13 cellular contexts compared by ENCODE assay signal in genomic region chr1:54279457-54279856, GRCh38.
DNase-seq lines count a peak whose midpoint lies in the region; ATAC-seq and TF ChIP-seq lines count a peak whose summit lies in the region.
"Had no signal": no experiment of that assay in that cellular context is flagged by ENCODE, and none has a peak within 500 bp of the region (broad histone marks: within the 10 kb centered on the region; RNA-seq: fewer than 3 reads in every experiment).

No MANE protein-coding gene starts in this region.

- H3K4me1 Mint-ChIP-seq in CD4-positive, alpha-beta T cell (ENCODE audit: low read depth): peaks cover 80% of the 10 kb centered on the region
- H3K4me1 Mint-ChIP-seq in activated T-helper 1 cell treated with anti-CD3 and anti-CD28 coated beads, Interleukin-12 subunit alpha, Interleukin-12 subunit beta, Interleukin-2, Interleukin-4 antibody, amounts not matched to agents 30 ng/mL and 10 ng/mL and 1 ng/mL, durations not matched to agents 14 hours and 24 hours and 36 hours (ENCODE audit: low read depth): peaks cover 83% of the 10 kb centered on the region
- peaks cover 56% of the 10 kb centered on the region for H3K4me1 Mint-ChIP-seq in glutamatergic neuron (ENCODE audit: low read depth, unreplicated experiment)

- no peak overlapping the region for H2AFZ ChIP-seq in PC-3 (ENCODE audit: low read length)

- no TSS peak for BruUV-seq in PC-3 (replicated peaks; lab: Mats Ljungman, UMichigan)

- no peaks in the 10 kb centered on the region for H3F3A ChIP-seq in PC-3 (ENCODE audit: low read length, unreplicated experiment)

- no peaks in the 10 kb centered on the region for H3K9me3 Mint-ChIP-seq in CD4-positive, alpha-beta T cell
- H3K9me3 Mint-ChIP-seq in activated T-helper 1 cell treated with anti-CD3 and anti-CD28 coated beads, Interleukin-12 subunit alpha, Interleukin-12 subunit beta, Interleukin-2, Interleukin-4 antibody, amounts not matched to agents 30 ng/mL and 10 ng/mL and 1 ng/mL, durations not matched to agents 14 hours and 24 hours and 36 hours: no peaks in the 10 kb centered on the region
- peaks cover 62% of the 10 kb centered on the region for H3K9me3 Mint-ChIP-seq in glutamatergic neuron (ENCODE audit: unreplicated experiment)
- H3K9me3 Mint-ChIP-seq: neural crest cell had no signal

- TF ChIP-seq CTCF in CD4-positive, alpha-beta T cell (IDR thresholded peaks at IDR 0.05): no peak
- no peak for TF ChIP-seq CTCF in glutamatergic neuron (IDR thresholded peaks at IDR 0.05; ENCODE audit: partially characterized antibody, unreplicated experiment)
- TF ChIP-seq CTCF in PC-3 (conservative IDR thresholded peaks at IDR 0.05; ENCODE audit: low read depth, low read length): no peak

- H3K79me2 ChIP-seq in PC-3 (ENCODE audit: low read length): no peaks in the 10 kb centered on the region

- H3K36me3 ChIP-seq in skeletal muscle tissue (ENCODE audit: control insufficient read depth in 3 of 3, insufficient read depth in 3 of 3, low read length in 3 of 3) (peaks cover 8 to 13% (median 9%) of the 10 kb centered on the region in 3 donors), PC-3 (ENCODE audit: low read depth, low read length) (no peaks in the 10 kb centered on the region)

- H3K27me3 ChIP-seq in CD4-positive, alpha-beta T cell (ENCODE audit: control insufficient read depth, insufficient read depth, low read length): no peaks in the 10 kb centered on the region
- H3K27me3 ChIP-seq in skeletal muscle tissue (ENCODE audit: control insufficient read depth in 3 of 3, insufficient read depth in 3 of 3, low read length in 3 of 3) (no peaks in the 10 kb centered on the region), PC-3 (ENCODE audit: low read length) (no peaks in the 10 kb centered on the region)

- peaks cover 20% of the 10 kb centered on the region for H3K36me3 Mint-ChIP-seq in CD4-positive, alpha-beta T cell (ENCODE audit: low read depth)
- H3K36me3 Mint-ChIP-seq in activated T-helper 1 cell treated with anti-CD3 and anti-CD28 coated beads, Interleukin-12 subunit alpha, Interleukin-12 subunit beta, Interleukin-2, Interleukin-4 antibody, amounts not matched to agents 30 ng/mL and 10 ng/mL and 1 ng/mL, durations not matched to agents 14 hours and 24 hours and 36 hours (ENCODE audit: low read depth): peaks cover 23% of the 10 kb centered on the region
- H3K36me3 Mint-ChIP-seq in glutamatergic neuron (ENCODE audit: unreplicated experiment): peaks cover 9% of the 10 kb centered on the region

- POLR2A ChIA-PET in CD4-positive, alpha-beta T cell (lab: Charles Lee): no interaction called here
- POLR2A ChIA-PET in PC-3 (lab: Charles Lee; ENCODE audit: unreplicated experiment): no interaction called here

- intact Hi-C loops in CD4-positive, alpha-beta T cell (cut with DNase I, micrococcal nuclease): no loop called here
- intact Hi-C loops in activated T-helper 1 cell treated with anti-CD3 and anti-CD28 coated beads, Interleukin-12 subunit alpha, Interleukin-12 subunit beta, Interleukin-2, Interleukin-4 antibody, amounts not matched to agents 30 ng/mL and 10 ng/mL and 1 ng/mL, durations not matched to agents 14 hours and 24 hours and 36 hours (cut with micrococcal nuclease): no loop called here
- intact Hi-C loops in PC-3 (cut with micrococcal nuclease): no loop called here

- H3K27ac ChIP-seq in CD4-positive, alpha-beta T cell (ENCODE audit: low read depth, low read length): no peak overlapping the region
- peak overlapping the region; percentile 37 for H3K27ac ChIP-seq in skeletal muscle tissue (ENCODE audit: low read depth, low read length)
- H3K27ac ChIP-seq in PC-3 (ENCODE audit: low read length): no peak overlapping the region

- H3K4me2 ChIP-seq in PC-3 (ENCODE audit: low read length): no peak overlapping the region
- H3K4me2 ChIP-seq: SK-N-SH had no signal

- no peaks in the 10 kb centered on the region for H3K9me3 ChIP-seq in CD4-positive, alpha-beta T cell (ENCODE audit: control insufficient read depth, low read length)
- no peaks in the 10 kb centered on the region for H3K9me3 ChIP-seq in skeletal muscle tissue (ENCODE audit: control insufficient read depth in 3 of 3, low read length in 3 of 3)
- no peaks in the 10 kb centered on the region for H3K9me3 ChIP-seq in PC-3 (ENCODE audit: low read length)
- H3K9me3 ChIP-seq: SK-N-SH had no signal

- H3K4me1 ChIP-seq in skeletal muscle tissue (ENCODE audit: control insufficient read depth in 3 of 3, insufficient read depth in 3 of 3, low read length in 3 of 3): peaks cover 59 to 83% (median 76%) of the 10 kb centered on the region in 3 donors
- H3K4me1 ChIP-seq in PC-3 (ENCODE audit: insufficient read depth, low read length): no peaks in the 10 kb centered on the region

- peak overlapping the region; percentile 98 for H3K27ac Mint-ChIP-seq in CD4-positive, alpha-beta T cell
- H3K27ac Mint-ChIP-seq in activated T-helper 1 cell treated with anti-CD3 and anti-CD28 coated beads, Interleukin-12 subunit alpha, Interleukin-12 subunit beta, Interleukin-2, Interleukin-4 antibody, amounts not matched to agents 30 ng/mL and 10 ng/mL and 1 ng/mL, durations not matched to agents 14 hours and 24 hours and 36 hours: peak overlapping the region; percentile 88
- peak overlapping the region; percentile 71 for H3K27ac Mint-ChIP-seq in glutamatergic neuron (ENCODE audit: unreplicated experiment)

- H3K9me2 ChIP-seq in PC-3 (replicated peaks; ENCODE audit: low read length): no peaks in the 10 kb centered on the region
- H3K9me2 ChIP-seq: SK-N-SH had no signal

- no peak overlapping the region for H3K4me3 ChIP-seq in skeletal muscle tissue (ENCODE audit: low read length in 3 of 3)
- H3K4me3 ChIP-seq in PC-3 (ENCODE audit: low read length): no peak overlapping the region

- no peak for ATAC-seq in CD4-positive, alpha-beta T cell (ENCODE audit: poor library complexity)
- ATAC-seq in PC-3: no peak

- H4K20me1 ChIP-seq in PC-3 (ENCODE audit: low read length): no peaks in the 10 kb centered on the region

- no peak overlapping the region for H3K4me3 Mint-ChIP-seq in CD4-positive, alpha-beta T cell
- no peak overlapping the region for H3K4me3 Mint-ChIP-seq in activated T-helper 1 cell treated with anti-CD3 and anti-CD28 coated beads, Interleukin-12 subunit alpha, Interleukin-12 subunit beta, Interleukin-2, Interleukin-4 antibody, amounts not matched to agents 30 ng/mL and 10 ng/mL and 1 ng/mL, durations not matched to agents 14 hours and 24 hours and 36 hours
- no peak overlapping the region for H3K4me3 Mint-ChIP-seq in glutamatergic neuron (ENCODE audit: unreplicated experiment)
- H3K4me3 Mint-ChIP-seq: neural crest cell had no signal

- CTCF ChIA-PET in CD4-positive, alpha-beta T cell (lab: Charles Lee): no interaction called here
- CTCF ChIA-PET in PC-3 (lab: Charles Lee): no interaction called here

- no peaks in the 10 kb centered on the region for H3K27me3 Mint-ChIP-seq in CD4-positive, alpha-beta T cell
- no peaks in the 10 kb centered on the region for H3K27me3 Mint-ChIP-seq in activated T-helper 1 cell treated with anti-CD3 and anti-CD28 coated beads, Interleukin-12 subunit alpha, Interleukin-12 subunit beta, Interleukin-2, Interleukin-4 antibody, amounts not matched to agents 30 ng/mL and 10 ng/mL and 1 ng/mL, durations not matched to agents 14 hours and 24 hours and 36 hours (ENCODE audit: insufficient read depth)
- peaks cover 33% of the 10 kb centered on the region for H3K27me3 Mint-ChIP-seq in glutamatergic neuron (ENCODE audit: unreplicated experiment)

- H3K9ac ChIP-seq in skeletal muscle tissue (ENCODE audit: low read depth in 1 of 3, low read length in 3 of 3) (no peak overlapping the region), PC-3 (ENCODE audit: low read length) (no peak overlapping the region)
- H3K9ac ChIP-seq: SK-N-SH had no signal

- no peak for DNase-seq in CD4-positive, alpha-beta T cell
- DNase-seq in activated T-helper 1 cell treated with anti-CD3 and anti-CD28 coated beads, Interleukin-12 subunit alpha, Interleukin-12 subunit beta, Interleukin-2, Interleukin-4 antibody, amounts not matched to agents 30 ng/mL and 10 ng/mL and 1 ng/mL, durations not matched to agents 14 hours and 24 hours and 36 hours (ENCODE audit: low spot score): no peak
- DNase-seq in glutamatergic neuron (no peak), NCI-H2196 treated with DMSO at 0.1 percent for 48 hours (lab: John Stamatoyannopoulos, UW; ENCODE audit: unreplicated experiment) (no peak), NCI-H146 (lab: John Stamatoyannopoulos, UW) (no peak), GOT3 (lab: John Stamatoyannopoulos, UW) (no peak), PC-3 (no peak)
- DNase-seq: activated CD4-positive, CD25-positive, alpha-beta regulatory T cell; head of caudate nucleus; NCI-H2171; SK-N-SH had no signal
